27 cellular contexts compared by ENCODE assay signal in the genomic region with DNA sequence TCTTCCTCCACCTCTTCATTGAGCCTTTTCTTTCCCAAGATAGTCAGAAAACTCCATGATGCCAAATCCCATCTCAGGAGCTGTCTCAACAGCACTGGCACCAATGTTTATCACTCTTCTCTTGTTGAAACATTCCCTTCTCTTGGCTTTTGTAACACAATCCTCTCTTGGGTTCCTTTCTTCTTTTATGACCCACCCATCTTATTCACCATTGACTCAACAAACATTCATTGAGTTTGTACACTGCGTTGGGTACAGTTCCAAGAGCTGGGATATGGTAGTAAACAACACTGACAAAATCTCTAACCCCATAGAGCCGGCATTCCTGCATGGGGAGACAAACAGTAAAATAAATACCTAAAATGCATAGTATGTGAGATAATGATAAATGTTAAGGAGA.
"Had no signal": no experiment of that assay in that cellular context is flagged by ENCODE, and none has a peak within 500 bp of the region (broad histone marks: within the 10 kb centered on the region; RNA-seq: fewer than 3 reads in every experiment).

No MANE protein-coding gene starts in this region.

- H3K27ac ChIP-seq: ascending aorta, KMS-11, SJCRH30, SK-N-MC had no signal

- H3K36me3 ChIP-seq: ascending aorta, SJCRH30 had no signal

- ATAC-seq: activated CD8-positive, alpha-beta T cell treated with anti-CD3 and anti-CD28 coated beads for 36 hours had no signal

- H3K27me3 Mint-ChIP-seq: activated CD4-positive, alpha-beta T cell treated with anti-CD3 and anti-CD28 coated beads, Interleukin-2, amount 10 ng/mL, durations not matched to agents 24 days and 14 days; activated CD8-positive, alpha-beta T cell treated with anti-CD3 and anti-CD28 coated beads for 36 hours; activated naive CD4-positive, alpha-beta T cell treated with anti-CD3 and anti-CD28 coated beads, Interleukin-2, amount 50 U/mL, for 24 hours; activated naive CD8-positive, alpha-beta T cell treated with anti-CD3 and anti-CD28 coated beads, Interleukin-2, amount 10 ng/mL, durations not matched to agents 7 days and 5 days; activated T-cell treated with anti-CD3 and anti-CD28 coated beads, Interleukin-2, amount 50 U/mL, for 24 hours had no signal

- H3K4me3 Mint-ChIP-seq: activated CD4-positive, alpha-beta T cell treated with anti-CD3 and anti-CD28 coated beads, Interleukin-2, amount 10 ng/mL, durations not matched to agents 24 days and 14 days; activated CD8-positive, alpha-beta T cell treated with anti-CD3 and anti-CD28 coated beads for 36 hours; activated naive CD4-positive, alpha-beta T cell treated with anti-CD3 and anti-CD28 coated beads, Interleukin-2, amount 50 U/mL, for 24 hours; activated naive CD8-positive, alpha-beta T cell treated with anti-CD3 and anti-CD28 coated beads, Interleukin-2, amount 10 ng/mL, durations not matched to agents 7 days and 5 days; activated T-cell treated with anti-CD3 and anti-CD28 coated beads, Interleukin-2, amount 50 U/mL, for 24 hours had no signal

- H3K4me1 ChIP-seq: ascending aorta, SJCRH30 had no signal

- H3K27ac Mint-ChIP-seq: activated CD4-positive, alpha-beta T cell treated with anti-CD3 and anti-CD28 coated beads, Interleukin-2, amount 10 ng/mL, durations not matched to agents 24 days and 14 days; activated CD8-positive, alpha-beta T cell treated with anti-CD3 and anti-CD28 coated beads for 36 hours; activated naive CD4-positive, alpha-beta T cell treated with anti-CD3 and anti-CD28 coated beads, Interleukin-2, amount 50 U/mL, for 24 hours; activated naive CD8-positive, alpha-beta T cell treated with anti-CD3 and anti-CD28 coated beads, Interleukin-2, amount 10 ng/mL, durations not matched to agents 7 days and 5 days; activated T-cell treated with anti-CD3 and anti-CD28 coated beads, Interleukin-2, amount 50 U/mL, for 24 hours; activated T-helper 2 cell treated with anti-CD3 and anti-CD28 coated beads, Interferon-gamma antibody, Interleukin-2, Interleukin-4, amounts not matched to agents 10 μg/mL and 5 μg/mL and 100 μg/mL, durations not matched to agents 14 hours and 24 hours and 36 hours had no signal

- H3K9me3 Mint-ChIP-seq: activated CD4-positive, alpha-beta T cell treated with anti-CD3 and anti-CD28 coated beads, Interleukin-2, amount 10 ng/mL, durations not matched to agents 24 days and 14 days; activated naive CD4-positive, alpha-beta T cell treated with anti-CD3 and anti-CD28 coated beads, Interleukin-2, amount 50 U/mL, for 24 hours had no signal

- DNase-seq: activated CD4-positive, alpha-beta T cell treated with anti-CD3 and anti-CD28 coated beads, Interleukin-2, amount 10 ng/mL, durations not matched to agents 24 days and 14 days; activated CD4-positive, alpha-beta T cell treated with anti-CD3 and anti-CD28 coated beads, Interleukin-2, amount 50 U/mL, for 4 hours; activated CD8-positive, alpha-beta T cell treated with anti-CD3 and anti-CD28 coated beads for 36 hours; activated gamma-delta T cell; activated naive CD4-positive, alpha-beta T cell treated with Interleukin-2 at 50 U/mL for 16 hours; activated naive CD8-positive, alpha-beta T cell treated with anti-CD3 and anti-CD28 coated beads, Interleukin-2, amount 10 ng/mL, durations not matched to agents 7 days and 5 days; activated T-cell treated with anti-CD3 and anti-CD28 coated beads, Interleukin-2, amount 50 U/mL, for 24 hours; amygdala; NCI-H1092 treated with DMSO at 0.1 percent for 48 hours; NCI-H1417; NCI-H146; NCI-H187; NCI-H2029 treated with DMSO at 0.1 percent for 48 hours; NCI-H2107; NCI-H2171; NCI-H510A; NCI-H526; NCI-H748 treated with DMSO at 0.1 percent for 48 hours; NK-92 treated with Interleukin-12 subunit alpha and Interleukin-12 subunit beta, amount 100 ng/mL, for 24 hours; SHP77; SJCRH30; T1000 had no signal

- H3K9me3 ChIP-seq: ascending aorta, SJCRH30 had no signal

- H3K9ac ChIP-seq: KMS-11 had no signal

- H3K27me3 ChIP-seq: ascending aorta had no signal

- H3K36me3 Mint-ChIP-seq: activated naive CD4-positive, alpha-beta T cell treated with anti-CD3 and anti-CD28 coated beads, Interleukin-2, amount 50 U/mL, for 24 hours; activated naive CD8-positive, alpha-beta T cell treated with anti-CD3 and anti-CD28 coated beads, Interleukin-2, amount 10 ng/mL, durations not matched to agents 7 days and 5 days had no signal

- H3K4me3 ChIP-seq: ascending aorta, SJCRH30, SK-N-MC had no signal

- H3K4me1 Mint-ChIP-seq: activated CD4-positive, alpha-beta T cell treated with anti-CD3 and anti-CD28 coated beads, Interleukin-2, amount 10 ng/mL, durations not matched to agents 24 days and 14 days; activated naive CD4-positive, alpha-beta T cell treated with anti-CD3 and anti-CD28 coated beads, Interleukin-2, amount 50 U/mL, for 24 hours; activated naive CD8-positive, alpha-beta T cell treated with anti-CD3 and anti-CD28 coated beads, Interleukin-2, amount 10 ng/mL, durations not matched to agents 7 days and 5 days had no signal

- H3K4me2 ChIP-seq: KMS-11 had no signal
